ENCODE assay signal across 9 cellular contexts in the genomic region with DNA sequence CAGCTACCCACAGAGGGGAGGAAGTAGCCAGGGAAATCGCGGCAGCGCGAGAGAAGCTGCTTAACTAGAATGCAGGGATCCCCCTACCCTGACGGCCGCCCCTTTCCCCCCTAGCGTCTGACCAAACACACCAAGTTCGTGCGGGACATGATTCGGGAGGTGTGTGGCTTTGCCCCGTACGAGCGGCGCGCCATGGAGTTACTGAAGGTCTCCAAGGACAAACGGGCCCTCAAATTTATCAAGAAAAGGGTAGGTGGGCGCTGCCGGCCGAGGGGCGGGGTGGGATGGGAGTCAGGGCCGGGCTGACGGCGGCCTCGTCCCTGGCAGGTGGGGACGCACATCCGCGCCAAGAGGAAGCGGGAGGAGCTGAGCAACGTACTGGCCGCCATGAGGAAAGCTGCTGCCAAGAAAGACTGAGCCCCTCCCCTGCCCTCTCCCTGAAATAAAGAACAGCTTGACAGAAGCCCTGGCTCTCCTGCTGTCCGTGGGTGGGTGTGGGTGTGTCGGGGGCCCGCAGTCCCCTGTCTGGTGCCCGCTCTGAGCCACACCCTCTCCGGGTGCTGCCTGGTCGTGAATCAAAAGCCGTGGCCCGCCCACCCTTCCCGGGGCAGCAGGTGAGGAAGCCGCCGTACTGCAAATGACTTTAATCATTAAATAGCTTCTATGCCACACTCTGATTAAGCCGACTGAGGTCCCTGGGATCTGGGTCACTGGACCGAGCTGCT. TPM values are rescaled to one million over a fixed set of nuclear protein-coding genes. Genes with fewer than 3 reads are reported as not detected.
DNase-seq lines count a peak whose midpoint lies in the region; ATAC-seq and TF ChIP-seq lines count a peak whose summit lies in the region.
"Had no signal": no experiment of that assay in that cellular context is flagged by ENCODE, and none has a peak within 500 bp of the region (broad histone marks: within the 10 kb centered on the region; RNA-seq: fewer than 3 reads in every experiment).

No MANE protein-coding gene starts in this region.

- peaks cover 30% of the 10 kb centered on the region for H3K79me2 ChIP-seq in SU-DHL-6 (ENCODE audit: insufficient read depth, low read length)

- H3K4me3 ChIP-seq in SU-DHL-6 (ENCODE audit: insufficient read depth, low read length, poor library complexity, severe bottlenecking) (peak overlapping the region; percentile 73), brain microvascular endothelial cell (ENCODE audit: low read depth, low read length) (peak overlapping the region; percentile 97), kidney epithelial cell (ENCODE audit: low read depth, low read length) (peak overlapping the region; percentile 96)

- ATAC-seq in GM18861 (IDR thresholded peaks at IDR 0.05; ENCODE audit: unreplicated experiment) = no peak

- H3K27me3 ChIP-seq in SU-DHL-6 (ENCODE audit: low read length) (no peaks in the 10 kb centered on the region), brain microvascular endothelial cell (replicated peaks) (no peaks in the 10 kb centered on the region), kidney epithelial cell (ENCODE audit: control insufficient read depth, insufficient read depth, low read length) (no peaks in the 10 kb centered on the region)

- H3K4me2 ChIP-seq in SU-DHL-6 (ENCODE audit: low read depth, low read length, poor library complexity, severe bottlenecking) = peak overlapping the region; percentile 77

- no peaks in the 10 kb centered on the region for H3K9me3 ChIP-seq in SU-DHL-6 (ENCODE audit: insufficient read depth, low read length)

- no peaks in the 10 kb centered on the region; the same call in 1 of the 2 replicates for H3K36me3 ChIP-seq in SU-DHL-6 (ENCODE audit: low read length)
- peaks cover 53% of the 10 kb centered on the region for H3K36me3 ChIP-seq in brain microvascular endothelial cell (replicated peaks)
- peaks cover 4% of the 10 kb centered on the region for H3K36me3 ChIP-seq in kidney epithelial cell (ENCODE audit: control insufficient read depth, insufficient read depth, low read length)

- H3K9me2 ChIP-seq in SU-DHL-6 (replicated peaks; ENCODE audit: insufficient read depth, low read length) = no peaks in the 10 kb centered on the region

- no peaks in the 10 kb centered on the region; the same call in 1 of the 2 replicates for H4K20me1 ChIP-seq in SU-DHL-6 (ENCODE audit: low read depth, low read length)

- peak overlapping the region; percentile 95 for H3K9ac ChIP-seq in SU-DHL-6 (ENCODE audit: low read length)

- no peak overlapping the region for H2AFZ ChIP-seq in SU-DHL-6 (ENCODE audit: low read depth, low read length, severe bottlenecking)

- in situ Hi-C loops in brain microvascular endothelial cell (cut with HindIII; ENCODE audit: low pct_ligation_motif_present, low sequenced_read_pairs) = no loop called here

- no peak for TF ChIP-seq CTCF in SU-DHL-6 (IDR thresholded peaks at IDR 0.05; ENCODE audit: insufficient read depth, low read length, poor library complexity, severe bottlenecking)
- no peak for TF ChIP-seq CTCF in brain microvascular endothelial cell (IDR thresholded peaks at IDR 0.05; ENCODE audit: low read depth, low read length, missing control alignments)
- TF ChIP-seq CTCF in kidney epithelial cell (IDR thresholded peaks at IDR 0.05; ENCODE audit: insufficient read depth, low read length, poor library complexity, severe bottlenecking) = no peak

- DNase-seq in AG08395 (ENCODE audit: low spot score) = peak; percentile 25
- peak; percentile 76 for DNase-seq in HK-2 (ENCODE audit: unreplicated experiment)
- DNase-seq in brain microvascular endothelial cell = no peak
- no peak for DNase-seq in kidney epithelial cell (ENCODE audit: low read depth)
- peak; percentile 74 for DNase-seq in stimulated activated CD4-positive, alpha-beta T cell treated with anti-CD3 and anti-CD28 coated beads, Interleukin-4, amount 100 ng/mL, for 1 hour
- no peak for DNase-seq in pons (ENCODE audit: low spot score)

- H3F3A ChIP-seq in SU-DHL-6 (ENCODE audit: insufficient read depth) = peaks cover 40% of the 10 kb centered on the region

- H3K27ac ChIP-seq in SU-DHL-6 (ENCODE audit: low read depth, low read length) (peak overlapping the region; percentile 83), brain microvascular endothelial cell (peak overlapping the region; percentile 19)

RNA-seq across cellular contexts. Expression of a gene that starts 1.3 kb away (rescaled TPM):
- 1,562 and 1,717 TPM in 2 replicates for total RNA-seq in kidney epithelial cell

RNA-seq across cellular contexts. Expression of a gene that starts 10.5 kb away (rescaled TPM):
- total RNA-seq in kidney epithelial cell = 7.4 and 11.4 TPM in 2 replicates

RNA-seq across cellular contexts. Expression of a gene that starts 11.1 kb away (rescaled TPM):
- 47.0 and 55.4 TPM in 2 replicates for total RNA-seq in kidney epithelial cell

RNA-seq across cellular contexts. Expression of a gene that starts 28.6 kb away (rescaled TPM):
- 151 and 173 TPM in 2 replicates for total RNA-seq in kidney epithelial cell

RNA-seq across cellular contexts. Expression of a gene that starts 29.1 kb away (rescaled TPM):
- not detected in 2 replicates for total RNA-seq in kidney epithelial cell
- total RNA-seq: subcutaneous adipose tissue had no signal

Comparison
In these comparisons a context has a peak if more than half of its experiments do, and no peak if none do; other contexts are left out.
1. DNase-seq: peak in AG08395 (single experiment), HK-2 (single experiment) and stimulated activated CD4-positive, alpha-beta T cell treated with anti-CD3 and anti-CD28 coated beads, Interleukin-4, amount 100 ng/mL, for 1 hour (single experiment); none in brain microvascular endothelial cell (single experiment), kidney epithelial cell (single experiment) and pons (single experiment).
2. Peak in every context shown above with its lines, with median percentiles within 50 percentile points of each other: H3K4me3 ChIP-seq.